In genomic region chr2:96131152-96131817, GRCh38 we compare ENCODE assay signal across 2 cellular contexts.
TF ChIP-seq lines count a peak whose summit lies in the region.

No MANE protein-coding gene starts in this region.

TF ChIP-seq in SK-N-SH, 30 proteins besides CTCF, POLR2A, EP300 and RAD21 (continued from another document):
- TF ChIP-seq GATA2 (CRISPR knock-in tag; IDR thresholded peaks at IDR 0.05): no peak
- TF ChIP-seq NFIC (IDR thresholded peaks at IDR 0.05; ENCODE audit: borderline replicate concordance): no peak
- TF ChIP-seq RCOR1 (IDR thresholded peaks at IDR 0.05; ENCODE audit: low read length): no peak
- no peak for TF ChIP-seq CHD2 (IDR thresholded peaks at IDR 0.05; ENCODE audit: low read length, partially characterized antibody)
- no peak for TF ChIP-seq NRF1 (IDR thresholded peaks at IDR 0.05; ENCODE audit: low read depth, low read length)
TF ChIP-seq in SK-N-SH: peak in this region for 0.

TF ChIP-seq in SK-N-SH treated with all-trans-retinoic acid at 6 μM for 48 hours, 23 proteins besides CTCF, POLR2A, EP300 and RAD21 (continued from another document):
- TF ChIP-seq CSRNP3 (CRISPR knock-in tag; IDR thresholded peaks at IDR 0.05): no peak
- no peak for TF ChIP-seq CSDC2 (CRISPR knock-in tag; IDR thresholded peaks at IDR 0.05)
- no peak for TF ChIP-seq ZNF8 (CRISPR knock-in tag; IDR thresholded peaks at IDR 0.05)
- no peak for TF ChIP-seq TSHZ2 (CRISPR knock-in tag; IDR thresholded peaks at IDR 0.05)
- TF ChIP-seq BACH2 (CRISPR knock-in tag; IDR thresholded peaks at IDR 0.05; ENCODE audit: borderline replicate concordance): no peak
- no peak for TF ChIP-seq TCF4 (CRISPR knock-in tag; IDR thresholded peaks at IDR 0.05; ENCODE audit: borderline replicate concordance)
- no peak for TF ChIP-seq ZFP30 (CRISPR knock-in tag; IDR thresholded peaks at IDR 0.05)
- no peak for TF ChIP-seq ZNF70 (CRISPR knock-in tag; IDR thresholded peaks at IDR 0.05)
- TF ChIP-seq ZNF565 (CRISPR knock-in tag; conservative IDR thresholded peaks at IDR 0.05; ENCODE audit: low read depth): no peak
- TF ChIP-seq ARNTL (CRISPR knock-in tag; IDR thresholded peaks at IDR 0.05; ENCODE audit: borderline replicate concordance, low read depth): no peak
- TF ChIP-seq ISL1 (CRISPR knock-in tag; IDR thresholded peaks at IDR 0.05): no peak
- no peak for TF ChIP-seq GLIS3 (CRISPR knock-in tag; IDR thresholded peaks at IDR 0.05)
- no peak for TF ChIP-seq CREB5 (CRISPR knock-in tag; IDR thresholded peaks at IDR 0.05; ENCODE audit: low read depth)
- no peak for TF ChIP-seq OSR1 (CRISPR knock-in tag; IDR thresholded peaks at IDR 0.05)
- no peak for TF ChIP-seq TOX (CRISPR knock-in tag; IDR thresholded peaks at IDR 0.05; ENCODE audit: borderline replicate concordance)
- TF ChIP-seq ZC3H10 (CRISPR knock-in tag; IDR thresholded peaks at IDR 0.05): no peak
TF ChIP-seq in SK-N-SH treated with all-trans-retinoic acid at 6 μM for 48 hours: peak in this region for 0.
